ENCODE assay signal across 9 cellular contexts in the genomic region with DNA sequence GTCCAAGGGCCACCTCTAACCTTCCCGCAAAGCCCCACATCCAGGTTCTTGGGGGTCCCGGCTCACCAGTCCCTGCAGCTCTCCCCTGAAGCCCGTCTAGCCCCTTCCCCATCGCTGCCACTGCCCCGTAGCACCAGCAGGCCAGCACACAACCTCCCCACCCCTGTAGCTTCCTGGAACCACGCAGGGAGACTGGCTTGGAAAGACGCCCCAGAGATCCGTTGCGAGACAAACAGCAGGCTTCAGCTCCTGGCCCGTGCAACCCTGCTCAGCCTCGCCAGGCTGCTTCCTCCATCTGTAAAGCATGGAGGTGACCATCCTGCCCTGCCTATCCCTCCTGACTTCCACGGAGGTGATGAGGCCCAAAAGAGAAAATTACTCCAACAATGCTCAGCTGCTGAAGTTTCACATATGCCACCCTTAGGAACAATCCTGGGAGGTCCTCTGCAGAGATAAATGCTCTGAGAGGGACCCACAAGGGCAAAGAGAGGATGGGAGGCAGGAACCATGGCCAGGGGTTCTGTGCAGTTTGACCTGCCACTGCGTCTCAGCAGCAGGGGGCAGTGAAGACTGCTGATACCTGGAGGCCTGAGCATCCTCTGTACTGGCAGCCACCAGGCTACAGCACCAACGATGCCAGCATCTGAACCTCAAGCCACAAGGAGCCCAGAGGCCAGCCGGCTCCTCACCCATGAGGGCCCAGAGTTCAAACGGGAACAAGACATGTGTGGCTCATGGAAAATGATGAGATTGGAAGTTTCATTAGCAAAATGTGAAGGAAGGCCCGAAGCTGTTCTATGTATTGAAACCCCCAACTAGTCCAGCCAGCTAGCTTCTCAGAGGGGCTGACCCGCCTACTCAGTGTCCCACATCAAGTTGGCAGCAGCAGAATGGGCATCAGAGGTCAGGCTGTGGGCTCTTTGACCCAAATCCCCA. TPM values are rescaled to one million over a fixed set of nuclear protein-coding genes. Genes with fewer than 3 reads are reported as not detected.
DNase-seq lines count a peak whose midpoint lies in the region; ATAC-seq, FAIRE-seq and TF ChIP-seq lines count a peak whose summit lies in the region.
"Had no signal": no experiment of that assay in that cellular context is flagged by ENCODE, and none has a peak within 500 bp of the region (broad histone marks: within the 10 kb centered on the region; RNA-seq: fewer than 3 reads in every experiment).

No MANE protein-coding gene starts in this region.

- no peak overlapping the region for H3K4me3 Mint-ChIP-seq in Calu3 (ENCODE audit: low read depth, unreplicated experiment)

- no peak overlapping the region for H3K27ac ChIP-seq in Peyer's patch
- peak overlapping the region; percentile 96 for H3K27ac ChIP-seq in neutrophil

- H3K4me3 ChIP-seq in Peyer's patch (no peak overlapping the region), bronchial epithelial cell (ENCODE audit: low read depth, low read length) (no peak overlapping the region), neutrophil (ENCODE audit: low read depth in 1 of 2, low read length in 1 of 2) (peak overlapping the region in 1 of 2 experiments; percentile 28)

- no peak overlapping the region for H3K27ac Mint-ChIP-seq in Calu3 (ENCODE audit: unreplicated experiment)

- intact Hi-C loops in Calu3 (cut with micrococcal nuclease; ENCODE audit: unreplicated experiment): no loop called here

- FAIRE-seq in bronchial epithelial cell (lab: Jason Lieb, UNC): no peak

- TF ChIP-seq POLR2A in Peyer's patch (IDR thresholded peaks at IDR 0.05): no peak

- no TSS peak for BruUV-seq in Calu3 (replicated peaks; lab: Mats Ljungman, UMichigan)

- H3K27me3 Mint-ChIP-seq in Calu3 (ENCODE audit: unreplicated experiment): no peaks in the 10 kb centered on the region

- TF ChIP-seq CTCF in Calu3 (IDR thresholded peaks at IDR 0.05; ENCODE audit: unreplicated experiment) (peak; percentile 24), Peyer's patch (IDR thresholded peaks at IDR 0.05) (peak in 4 of 6 experiments; percentile 7 to 37 (median 25)), bronchial epithelial cell (IDR thresholded peaks at IDR 0.05; ENCODE audit: insufficient read depth, low read length, severe bottlenecking) (peak; percentile 26), neutrophil (IDR thresholded peaks at IDR 0.05) (peak; percentile 82)

- H3K36me3 Mint-ChIP-seq in Calu3 (ENCODE audit: insufficient read depth, unreplicated experiment): no peaks in the 10 kb centered on the region

- no peak for ATAC-seq in HG02571 (IDR thresholded peaks at IDR 0.05; ENCODE audit: unreplicated experiment)
- no peak for ATAC-seq in HG03175 (IDR thresholded peaks at IDR 0.05; ENCODE audit: unreplicated experiment)

- DNase-seq in Calu3: no peak
- DNase-seq in Peyer's patch: peak in 2 of 3 donors; percentile 28 to 52
- no peak for DNase-seq in bronchial epithelial cell (ENCODE audit: low read depth)
- no peak for DNase-seq in ureter (ENCODE audit: low spot score)
- no peak for DNase-seq in pons (ENCODE audit: low spot score)

- no peaks in the 10 kb centered on the region for H3K27me3 ChIP-seq in Peyer's patch
- no peaks in the 10 kb centered on the region for H3K27me3 ChIP-seq in bronchial epithelial cell (ENCODE audit: control insufficient read depth, insufficient read depth, low read length)
- H3K27me3 ChIP-seq in neutrophil: no peaks in the 10 kb centered on the region

- H3K4me1 Mint-ChIP-seq in Calu3 (ENCODE audit: low read depth, unreplicated experiment): peaks cover 30% of the 10 kb centered on the region

- peaks cover 0 to 31% (median 15%) of the 10 kb centered on the region in 4 donors for H3K4me1 ChIP-seq in Peyer's patch
- peaks cover 60 to 78% of the 10 kb centered on the region in 2 experiments for H3K4me1 ChIP-seq in neutrophil (ENCODE audit: control insufficient read depth in 1 of 2, insufficient read depth in 1 of 2, low read depth in 1 of 2, low read length in 1 of 2)

- CTCF ChIA-PET in Calu3 (lab: Charles Lee): interaction anchor here (0.5 kb wide), 1 partner anchor 207 kb away, joined by 3 read pairs; no protein-coding TSS in a partner anchor

- H3K9me3 ChIP-seq in Peyer's patch (no peaks in the 10 kb centered on the region), neutrophil (no peaks in the 10 kb centered on the region)

- no peaks in the 10 kb centered on the region for H3K9me3 Mint-ChIP-seq in Calu3 (ENCODE audit: low read depth, unreplicated experiment)

- H3K36me3 ChIP-seq in Peyer's patch (no peaks in the 10 kb centered on the region), bronchial epithelial cell (ENCODE audit: control insufficient read depth, insufficient read depth, low read length) (peaks cover 3% of the 10 kb centered on the region), neutrophil (no peaks in the 10 kb centered on the region)

RNA-seq across cellular contexts. Expression of a gene that starts 16.1 kb away (rescaled TPM):
- 76.4 and 81.8 TPM in 2 replicates for total RNA-seq in Calu3 (2022)
- 100 to 1,000 TPM in 1 of 4 donors, 10 to 100 TPM in 3; 49.5 to 101 (median 92.1) TPM for total RNA-seq in Peyer's patch
- total RNA-seq in bronchial epithelial cell: 50.0 and 60.7 TPM in 2 replicates
- total RNA-seq in ureter: 68.7 TPM

RNA-seq across cellular contexts. Expression of a gene that starts 25.0 kb away (rescaled TPM):
- total RNA-seq in Calu3 (2022) (not detected in 2 replicates), Peyer's patch (under 1 TPM in 1 of 4 donors, not detected in 3; 0.85 TPM), bronchial epithelial cell (not detected in 2 replicates), ureter (not detected)
- total RNA-seq: dermis microvascular lymphatic vessel endothelial cell had no signal

RNA-seq across cellular contexts. Expression of a gene that starts 38.3 kb away (rescaled TPM):
- total RNA-seq in Calu3 (2022): 15.9 and 16.8 TPM in 2 replicates
- 10 to 100 TPM; 10.1 to 36.3 (median 14.3) TPM for total RNA-seq in Peyer's patch
- total RNA-seq in bronchial epithelial cell: 6.9 and 12.9 TPM in 2 replicates
- 14.6 TPM for total RNA-seq in ureter

RNA-seq across cellular contexts. Expression of a gene that starts 44.0 kb away (rescaled TPM):
- total RNA-seq in Calu3 (2022): not detected in 2 replicates
- total RNA-seq in Peyer's patch: not detected
- total RNA-seq in bronchial epithelial cell: not detected in 2 replicates
- not detected for total RNA-seq in ureter
- total RNA-seq: dermis microvascular lymphatic vessel endothelial cell had no signal

Comparison
In these comparisons a context has a peak if more than half of its experiments do, and no peak if none do; other contexts are left out.
1. DNase-seq: peak in Peyer's patch (2 of 3); none in Calu3 (single experiment), bronchial epithelial cell (single experiment), ureter (single experiment) and pons (single experiment).
2. CTCF ChIP-seq: peak in every context shown above with its lines; median percentile 82 in neutrophil; 26 in bronchial epithelial cell; 25 in Peyer's patch; 24 in Calu3.